16 cellular contexts compared by ENCODE assay signal in the genomic region with DNA sequence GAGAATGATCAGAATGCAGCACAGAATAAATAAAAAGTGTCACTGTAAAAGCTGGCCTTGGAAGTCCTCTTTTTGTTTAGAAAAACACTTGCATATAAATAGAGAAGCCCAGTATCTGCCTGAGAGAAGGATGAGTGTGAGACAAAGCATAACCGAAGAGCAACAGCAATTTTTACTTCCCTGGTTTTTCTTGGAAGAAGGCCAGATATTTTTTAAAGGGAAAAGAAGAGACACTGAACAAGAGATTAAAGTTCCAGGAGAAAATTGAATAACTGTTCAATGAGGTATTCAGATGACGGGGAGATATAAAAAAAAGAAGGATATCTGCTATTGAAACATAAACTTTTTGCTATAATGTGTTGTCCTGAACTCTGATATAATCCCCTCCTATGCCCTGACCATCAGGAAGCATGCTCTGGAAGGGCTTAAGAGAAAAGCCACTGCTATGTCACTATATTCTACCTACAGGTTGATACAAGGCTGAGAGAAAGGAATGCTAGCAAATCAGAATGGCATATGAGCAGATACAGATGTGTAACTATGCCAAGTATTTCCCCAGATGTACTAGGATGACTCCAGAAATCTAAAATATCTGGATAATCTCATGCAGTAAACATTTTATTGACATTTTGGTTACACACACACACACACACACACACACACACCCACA.
DNase-seq lines count a peak whose midpoint lies in the region; ATAC-seq and TF ChIP-seq lines count a peak whose summit lies in the region.
"Had no signal": no experiment of that assay in that cellular context is flagged by ENCODE, and none has a peak within 500 bp of the region (broad histone marks: within the 10 kb centered on the region; RNA-seq: fewer than 3 reads in every experiment).

No MANE protein-coding gene starts in this region.

- H3K27me3 ChIP-seq in BE2C (no peaks in the 10 kb centered on the region), IMR-90 (ENCODE audit: control insufficient read depth, insufficient read depth, low read length) (no peaks in the 10 kb centered on the region)
- H3K27me3 ChIP-seq: colonic mucosa, neural progenitor cell had no signal

- no peak overlapping the region for H2BK120ac ChIP-seq in IMR-90 (ENCODE audit: low read depth, low read length)

- H3K27me3 Mint-ChIP-seq in osteocyte (ENCODE audit: unreplicated experiment) = no peaks in the 10 kb centered on the region
- H3K27me3 Mint-ChIP-seq: CD4-positive, alpha-beta T cell had no signal

- in situ Hi-C loops in IMR-90 (cut with MboI; ENCODE audit: low sequenced_read_pairs) = no loop called here

- ATAC-seq in IMR-90 (ENCODE audit: low read depth) (peak; percentile 45), HG03442 (IDR thresholded peaks at IDR 0.05; ENCODE audit: unreplicated experiment) (no peak), HG03342 (IDR thresholded peaks at IDR 0.05; ENCODE audit: unreplicated experiment) (no peak)

- no peak overlapping the region for H2AK9ac ChIP-seq in IMR-90 (replicated peaks; ENCODE audit: low read depth, low read length, poor library complexity)

- no peak overlapping the region for H3K23ac ChIP-seq in IMR-90 (ENCODE audit: low read depth, low read length)

- no peak overlapping the region for H3K9ac ChIP-seq in IMR-90 (ENCODE audit: low read depth, low read length)
- H3K9ac ChIP-seq: neural progenitor cell had no signal

- peak overlapping the region; percentile 31; the same call in 1 of the 2 replicates for H3K4me2 ChIP-seq in IMR-90 (ENCODE audit: low read depth, low read length)
- H3K4me2 ChIP-seq: neural progenitor cell had no signal

- peaks cover 23% of the 10 kb centered on the region for H3K4me1 ChIP-seq in BE2C
- peaks cover 4% of the 10 kb centered on the region; the same call in 1 of the 2 replicates for H3K4me1 ChIP-seq in IMR-90 (ENCODE audit: control insufficient read depth, insufficient read depth, low read length)
- H3K4me1 ChIP-seq: neural progenitor cell had no signal

- 0 out of 2 replicates have a peak overlapping the region, but pooled peaks have one; percentile 36 for H2BK20ac ChIP-seq in IMR-90 (ENCODE audit: low read depth, low read length)

- H3K14ac ChIP-seq in IMR-90 (replicated peaks; ENCODE audit: low read depth, low read length) = no peak overlapping the region

- H3K36me3 ChIP-seq in BE2C (no peaks in the 10 kb centered on the region), IMR-90 (ENCODE audit: control insufficient read depth, insufficient read depth, low read length) (peaks cover 2% of the 10 kb centered on the region)
- H3K36me3 ChIP-seq: colonic mucosa, neural progenitor cell had no signal

- 0 out of 3 replicates have a peak overlapping the region, but pooled peaks have one; percentile 38 for H2BK15ac ChIP-seq in IMR-90 (ENCODE audit: low read depth, low read length)

- peak overlapping the region; percentile 74; the same call in 1 of the 2 replicates for H4K5ac ChIP-seq in IMR-90 (ENCODE audit: low read depth, low read length)

- H3K4me3 ChIP-seq in BE2C (ENCODE audit: low read depth, low read length) = peak overlapping the region; percentile 31; the same call in 1 of the 2 replicates
- no peak overlapping the region for H3K4me3 ChIP-seq in IMR-90 (ENCODE audit: insufficient read depth, low read depth, low read length)
- no peak overlapping the region for H3K4me3 ChIP-seq in fibroblast of pulmonary artery (replicated peaks; ENCODE audit: low read depth, low read length)
- H3K4me3 ChIP-seq: colonic mucosa, neural progenitor cell had no signal

- H3K4me3 Mint-ChIP-seq in osteocyte (ENCODE audit: unreplicated experiment) = peak overlapping the region; percentile 10
- H3K4me3 Mint-ChIP-seq: CD4-positive, alpha-beta T cell; neural progenitor cell; T-helper 1 cell treated with Interleukin-12 subunit alpha and Interleukin-12 subunit beta and Interleukin-4 antibody, amounts not matched to agents 30 μg/mL and 1 μg/mL, for 36 hours had no signal

- 0 out of 4 replicates have a peak overlapping the region, but pooled peaks of 1 of the 2 experiments have one; percentile 16 for H4K8ac ChIP-seq in IMR-90 (ENCODE audit: low read depth in 2 of 2, low read length in 2 of 2)

- dilution Hi-C loops in IMR-90 (cut with HindIII; ENCODE audit: low sequenced_read_pairs, unreplicated experiment) = no loop called here

- 0 out of 2 replicates have a peak overlapping the region, but pooled peaks have one; percentile 25 for H2AK5ac ChIP-seq in IMR-90 (ENCODE audit: low read depth, low read length)

- intact Hi-C loops in IMR-90 (cut with micrococcal nuclease) = loop anchor here (5.0 kb wide), 1 partner anchor 357 kb away; the partner anchor contains the start of gene RBMS3

- BruUV-seq in IMR-90 (replicated peaks; lab: Mats Ljungman, UMichigan) = no TSS peak

- peaks cover 34% of the 10 kb centered on the region for H3K4me1 Mint-ChIP-seq in osteocyte (ENCODE audit: unreplicated experiment)

- H4K20me1 ChIP-seq in IMR-90 (ENCODE audit: insufficient read depth, low read length) = no peaks in the 10 kb centered on the region

- no peak overlapping the region for H2AFZ ChIP-seq in IMR-90 (replicated peaks; ENCODE audit: low read length, poor library complexity)
- H2AFZ ChIP-seq: neural progenitor cell had no signal

- 0 out of 2 replicates have a peak overlapping the region, but pooled peaks have one; percentile 9 for H4K91ac ChIP-seq in IMR-90 (ENCODE audit: insufficient read depth, low read depth, low read length)

- 11% methylated on average over 1 of the region's 2 CpGs; no CpG with 5 or more reads in 1 of the 2 experiments for WGBS in IMR-90 (ENCODE audit: extremely low coverage in 2 of 2, insufficient read length in 1 of 2), 2 experiments

- TF ChIP-seq CTCF in BE2C (IDR thresholded peaks at IDR 0.05; ENCODE audit: low read depth, low read length) (no peak), IMR-90 (conservative IDR thresholded peaks at IDR 0.05; ENCODE audit: low read depth, low read length) (no peak), fibroblast of pulmonary artery (IDR thresholded peaks at IDR 0.05; ENCODE audit: low read length, missing control alignments) (no peak), osteocyte (IDR thresholded peaks at IDR 0.05) (no peak)

- H3K36me3 Mint-ChIP-seq in osteocyte (ENCODE audit: unreplicated experiment) = peaks cover 16% of the 10 kb centered on the region

- H3K27ac Mint-ChIP-seq in osteocyte (ENCODE audit: unreplicated experiment) = peak overlapping the region; percentile 12
- H3K27ac Mint-ChIP-seq: CD4-positive, alpha-beta T cell; neural progenitor cell; T-helper 1 cell treated with Interleukin-12 subunit alpha and Interleukin-12 subunit beta and Interleukin-4 antibody, amounts not matched to agents 30 μg/mL and 1 μg/mL, for 36 hours had no signal

- H3K27ac ChIP-seq in IMR-90 (ENCODE audit: insufficient read depth, low read length) = no peak overlapping the region
- H3K27ac ChIP-seq: colonic mucosa, neural progenitor cell had no signal

- POLR2A ChIA-PET in IMR-90 (lab: Charles Lee; ENCODE audit: unreplicated experiment) = interaction anchor here (0.6 kb wide), 1 partner anchor 43 kb away, joined by 3 read pairs; no protein-coding TSS in a partner anchor

- CTCF ChIA-PET in IMR-90 (lab: Yijun Ruan, JAX) = no interaction called here

- peaks cover 16 to 31% of the 10 kb centered on the region in 2 experiments for H3K79me1 ChIP-seq in IMR-90 (ENCODE audit: low read depth in 1 of 2, low read length in 2 of 2)

- H3K18ac ChIP-seq in IMR-90 (ENCODE audit: low read depth, low read length) = peak overlapping the region; percentile 46; the same call in 1 of the 2 replicates

- TF ChIP-seq RAD21 in IMR-90 (IDR thresholded peaks at IDR 0.05; ENCODE audit: low read length) = no peak

- peak overlapping the region; percentile 73 for H2BK5ac ChIP-seq in IMR-90 (ENCODE audit: low read depth, low read length, poor library complexity, severe bottlenecking)

- H3K56ac ChIP-seq in IMR-90 (ENCODE audit: extremely low read depth, insufficient read depth, low read length) = no peak overlapping the region

- no peak for TF ChIP-seq POLR2A in IMR-90 (IDR thresholded peaks at IDR 0.05; ENCODE audit: low read depth, low read length)

- no peaks in the 10 kb centered on the region for H3K9me3 ChIP-seq in BE2C
- H3K9me3 ChIP-seq in IMR-90 (ENCODE audit: control insufficient read depth, insufficient read depth, low read length) = no peaks in the 10 kb centered on the region
- H3K9me3 ChIP-seq: colonic mucosa had no signal

- DNase-seq in BE2C (no peak), IMR-90 (peak; percentile 24), fibroblast of pulmonary artery (ENCODE audit: low read depth) (peak; percentile 41), osteocyte (ENCODE audit: extremely low spot score, unreplicated experiment) (no peak), HT-29 (ENCODE audit: low spot score) (no peak)
- no peak for DNase-seq in activated CD8-positive, alpha-beta memory T cell treated with anti-CD3 and anti-CD28 coated beads, Interleukin-2, amount 50 U/mL, for 48 hours
- DNase-seq: activated naive CD4-positive, alpha-beta T cell; CD4-positive, alpha-beta T cell; colonic mucosa; DMS153; OCI-M1; SHP77 treated with DMSO at 0.1 percent for 48 hours had no signal

- H3K4ac ChIP-seq in IMR-90 (ENCODE audit: low read depth, low read length) = no peak overlapping the region

- H3K9me1 ChIP-seq in IMR-90 (ENCODE audit: insufficient read depth, low read length) = peaks cover 3% of the 10 kb centered on the region; the same call in 1 of the 2 replicates

- peaks cover 13% of the 10 kb centered on the region for H3K9me3 Mint-ChIP-seq in osteocyte (ENCODE audit: unreplicated experiment)
- H3K9me3 Mint-ChIP-seq: CD4-positive, alpha-beta T cell; T-helper 1 cell treated with Interleukin-12 subunit alpha and Interleukin-12 subunit beta and Interleukin-4 antibody, amounts not matched to agents 30 μg/mL and 1 μg/mL, for 36 hours had no signal

TF ChIP-seq in IMR-90, 13 proteins besides CTCF, POLR2A, EP300 and RAD21 (continues in another document):
- TF ChIP-seq FOS (IDR thresholded peaks at IDR 0.05; ENCODE audit: low read depth, low read length) (no peak), MAFK (IDR thresholded peaks at IDR 0.05; ENCODE audit: low read depth, low read length) (no peak), CHD1 (IDR thresholded peaks at IDR 0.05; ENCODE audit: low read depth, low read length) (no peak), BHLHE40 (IDR thresholded peaks at IDR 0.05; ENCODE audit: low read depth, low read length) (no peak), MXI1 (IDR thresholded peaks at IDR 0.05; ENCODE audit: borderline replicate concordance, low read depth, low read length) (no peak), RFX5 (IDR thresholded peaks at IDR 0.05; ENCODE audit: low read depth, low read length) (no peak), NFE2L2 (IDR thresholded peaks at IDR 0.05; ENCODE audit: low read depth, low read length) (no peak), MAZ (IDR thresholded peaks at IDR 0.05; ENCODE audit: borderline replicate concordance, low read depth, low read length) (no peak)
- TF ChIP-seq, protein P1, sequence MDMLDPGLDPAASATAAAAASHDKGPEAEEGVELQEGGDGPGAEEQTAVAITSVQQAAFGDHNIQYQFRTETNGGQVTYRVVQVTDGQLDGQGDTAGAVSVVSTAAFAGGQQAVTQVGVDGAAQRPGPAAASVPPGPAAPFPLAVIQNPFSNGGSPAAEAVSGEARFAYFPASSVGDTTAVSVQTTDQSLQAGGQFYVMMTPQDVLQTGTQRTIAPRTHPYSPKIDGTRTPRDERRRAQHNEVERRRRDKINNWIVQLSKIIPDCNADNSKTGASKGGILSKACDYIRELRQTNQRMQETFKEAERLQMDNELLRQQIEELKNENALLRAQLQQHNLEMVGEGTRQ (IDR thresholded peaks at IDR 0.05; ENCODE audit: low read depth, low read length) = no peak

Comparison
In these comparisons a context has a peak if more than half of its experiments do, and no peak if none do; other contexts are left out.
1. DNase-seq: peak in IMR-90 (single experiment) and fibroblast of pulmonary artery (single experiment); none in BE2C (single experiment), osteocyte (single experiment), activated CD8-positive, alpha-beta memory T cell treated with anti-CD3 and anti-CD28 coated beads, Interleukin-2, amount 50 U/mL, for 48 hours (single experiment) and HT-29 (single experiment).